Comparison of ENCODE assay signal across 23 cellular contexts in the genomic region with DNA sequence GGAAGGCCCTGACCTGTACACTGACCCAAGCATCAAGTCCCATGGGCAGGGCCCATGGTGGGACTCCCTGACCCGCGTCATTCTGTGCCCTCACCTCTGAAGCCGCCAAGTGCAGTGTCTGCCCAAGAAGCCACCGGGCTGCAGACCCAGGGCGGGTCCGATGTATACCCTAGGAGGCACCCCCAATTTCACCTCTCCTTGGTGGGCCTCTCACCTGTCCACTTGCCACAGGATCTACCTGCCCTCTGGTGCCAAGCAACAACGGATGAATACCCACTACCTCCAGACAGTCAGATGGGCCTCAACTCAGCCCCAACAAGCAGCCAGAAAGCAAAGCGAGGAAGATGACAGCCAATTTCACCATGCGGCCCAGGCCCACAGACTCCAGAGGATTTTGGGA.
DNase-seq lines count a peak whose midpoint lies in the region; ATAC-seq and TF ChIP-seq lines count a peak whose summit lies in the region.
"Had no signal": no experiment of that assay in that cellular context is flagged by ENCODE, and none has a peak within 500 bp of the region (broad histone marks: within the 10 kb centered on the region; RNA-seq: fewer than 3 reads in every experiment).

No MANE protein-coding gene starts in this region.

- H4K20me1 ChIP-seq in neural progenitor cell (ENCODE audit: low read depth): peaks cover 91% of the 10 kb centered on the region

- ATAC-seq in left cardiac atrium (no peak), HG03280 (IDR thresholded peaks at IDR 0.05; ENCODE audit: unreplicated experiment) (no peak)
- ATAC-seq in activated T-cell treated with anti-CD3 and anti-CD28 coated beads, Interleukin-2, amount 50 U/mL, for 72 hours (replicated peaks in 1 of 2): no peak
- ATAC-seq: PC-3 had no signal

- no peaks in the 10 kb centered on the region for H3K36me3 ChIP-seq in neural progenitor cell
- H3K36me3 ChIP-seq in tibial nerve: peaks cover 0 to 3% (median 0%) of the 10 kb centered on the region in 3 donors
- H3K36me3 ChIP-seq: HAP-1 had no signal

- H2AFZ ChIP-seq in neural progenitor cell (replicated peaks): no peak overlapping the region

- TF ChIP-seq POLR2A in tibial nerve (IDR thresholded peaks at IDR 0.05): no peak

- H3K27ac ChIP-seq in neural progenitor cell: no peak overlapping the region
- no peak overlapping the region for H3K27ac ChIP-seq in tibial nerve
- H3K27ac ChIP-seq: 22Rv1, HL-60, SJSA1 had no signal

- H3K27me3 ChIP-seq in neural progenitor cell: no peaks in the 10 kb centered on the region
- no peaks in the 10 kb centered on the region for H3K27me3 ChIP-seq in tibial nerve
- H3K27me3 ChIP-seq: MG63, SJSA1 had no signal

- no peak overlapping the region for H3K4me3 ChIP-seq in neural progenitor cell
- no peak overlapping the region for H3K4me3 ChIP-seq in tibial nerve
- H3K4me3 ChIP-seq: HAP-1, MG63, SJSA1 had no signal

- H3K36me3 Mint-ChIP-seq in glutamatergic neuron (ENCODE audit: unreplicated experiment) (no peaks in the 10 kb centered on the region), neural progenitor cell (peaks cover 13% of the 10 kb centered on the region)
- H3K36me3 Mint-ChIP-seq in activated T-cell treated with anti-CD3 and anti-CD28 coated beads, Interleukin-2, amount 50 U/mL, for 72 hours (ENCODE audit: insufficient read depth in 2 of 2): no peaks in the 10 kb centered on the region
- H3K36me3 Mint-ChIP-seq: CD4-positive, CD25-positive, alpha-beta regulatory T cell; IgD-negative memory B cell had no signal

- H3K4me2 ChIP-seq in neural progenitor cell: no peak overlapping the region

- H3K9ac ChIP-seq in neural progenitor cell: no peak overlapping the region

- H3K9me3 Mint-ChIP-seq in glutamatergic neuron (ENCODE audit: unreplicated experiment) (peaks cover 14% of the 10 kb centered on the region), neural progenitor cell (no peaks in the 10 kb centered on the region)
- no peaks in the 10 kb centered on the region for H3K9me3 Mint-ChIP-seq in activated T-cell treated with anti-CD3 and anti-CD28 coated beads, Interleukin-2, amount 50 U/mL, for 72 hours
- H3K9me3 Mint-ChIP-seq: CD4-positive, CD25-positive, alpha-beta regulatory T cell had no signal

- intact Hi-C loops in left cardiac atrium (cut with DNase I) (no loop called here), cardiac septum (cut with DNase I) (no loop called here)

- TF ChIP-seq CTCF in glutamatergic neuron (IDR thresholded peaks at IDR 0.05; ENCODE audit: partially characterized antibody, unreplicated experiment): no peak
- TF ChIP-seq CTCF in neural progenitor cell (IDR thresholded peaks at IDR 0.05): no peak
- TF ChIP-seq CTCF in tibial nerve (IDR thresholded peaks at IDR 0.05): no peak

- H3K4me3 Mint-ChIP-seq in glutamatergic neuron (ENCODE audit: unreplicated experiment) (no peak overlapping the region), neural progenitor cell (no peak overlapping the region)
- no peak overlapping the region for H3K4me3 Mint-ChIP-seq in activated T-cell treated with anti-CD3 and anti-CD28 coated beads, Interleukin-2, amount 50 U/mL, for 72 hours
- H3K4me3 Mint-ChIP-seq: CD4-positive, CD25-positive, alpha-beta regulatory T cell; IgD-negative memory B cell had no signal

- peak overlapping the region; percentile 48 for H3K27ac Mint-ChIP-seq in glutamatergic neuron (ENCODE audit: unreplicated experiment)
- H3K27ac Mint-ChIP-seq in neural progenitor cell: peak overlapping the region; percentile 58
- H3K27ac Mint-ChIP-seq in activated T-cell treated with anti-CD3 and anti-CD28 coated beads, Interleukin-2, amount 50 U/mL, for 72 hours: no peak overlapping the region
- H3K27ac Mint-ChIP-seq: CD4-positive, CD25-positive, alpha-beta regulatory T cell; IgD-negative memory B cell had no signal

- peaks cover 100% of the 10 kb centered on the region for H3K79me2 ChIP-seq in neural progenitor cell (ENCODE audit: low read depth)

- no peaks in the 10 kb centered on the region for H3K4me1 ChIP-seq in neural progenitor cell
- peaks cover 0 to 46% (median 14%) of the 10 kb centered on the region in 4 donors for H3K4me1 ChIP-seq in tibial nerve

- H3K9me3 ChIP-seq in neural progenitor cell (ENCODE audit: low read depth) (no peaks in the 10 kb centered on the region), tibial nerve (no peaks in the 10 kb centered on the region)
- H3K9me3 ChIP-seq: HAP-1, MG63, SJSA1 had no signal

- H3K27me3 Mint-ChIP-seq in glutamatergic neuron (ENCODE audit: unreplicated experiment) (peaks cover 5% of the 10 kb centered on the region), neural progenitor cell (ENCODE audit: insufficient read depth, low read depth) (no peaks in the 10 kb centered on the region)
- H3K27me3 Mint-ChIP-seq in activated T-cell treated with anti-CD3 and anti-CD28 coated beads, Interleukin-2, amount 50 U/mL, for 72 hours (ENCODE audit: low read depth): peaks cover 38% of the 10 kb centered on the region

- H3F3A ChIP-seq in neural progenitor cell (ENCODE audit: low read depth): no peaks in the 10 kb centered on the region

- peaks cover 49% of the 10 kb centered on the region for H3K4me1 Mint-ChIP-seq in glutamatergic neuron (ENCODE audit: low read depth, unreplicated experiment)
- H3K4me1 Mint-ChIP-seq in neural progenitor cell: peaks cover 16% of the 10 kb centered on the region
- peaks cover 19% of the 10 kb centered on the region for H3K4me1 Mint-ChIP-seq in activated T-cell treated with anti-CD3 and anti-CD28 coated beads, Interleukin-2, amount 50 U/mL, for 72 hours (ENCODE audit: low read depth)

- no peak for TF ChIP-seq EP300 in tibial nerve (IDR thresholded peaks at IDR 0.05)

- DNase-seq in left cardiac atrium (peak; percentile 17), cardiac septum (ENCODE audit: low spot score) (no peak), glutamatergic neuron (no peak), neural progenitor cell (ENCODE audit: low spot score) (no peak), SW 1271 (lab: John Stamatoyannopoulos, UW) (no peak), tibial nerve (ENCODE audit: low spot score in 2 of 2) (no peak)
- DNase-seq in activated T-cell treated with anti-CD3 and anti-CD28 coated beads, Interleukin-2, amount 50 U/mL, for 72 hours: no peak
- DNase-seq: CD4-positive, CD25-positive, alpha-beta regulatory T cell; COR-L47; Kasumi-1; MG63; NCI-H1048; NCI-H1436; NCI-H1930; NCI-H226; NCI-H524; PC-3 had no signal

- WGBS in tibial nerve, 2 donors: 93 to 94% methylated on average over 5 to 9 of the region's 9 CpGs
